In the genomic region with DNA sequence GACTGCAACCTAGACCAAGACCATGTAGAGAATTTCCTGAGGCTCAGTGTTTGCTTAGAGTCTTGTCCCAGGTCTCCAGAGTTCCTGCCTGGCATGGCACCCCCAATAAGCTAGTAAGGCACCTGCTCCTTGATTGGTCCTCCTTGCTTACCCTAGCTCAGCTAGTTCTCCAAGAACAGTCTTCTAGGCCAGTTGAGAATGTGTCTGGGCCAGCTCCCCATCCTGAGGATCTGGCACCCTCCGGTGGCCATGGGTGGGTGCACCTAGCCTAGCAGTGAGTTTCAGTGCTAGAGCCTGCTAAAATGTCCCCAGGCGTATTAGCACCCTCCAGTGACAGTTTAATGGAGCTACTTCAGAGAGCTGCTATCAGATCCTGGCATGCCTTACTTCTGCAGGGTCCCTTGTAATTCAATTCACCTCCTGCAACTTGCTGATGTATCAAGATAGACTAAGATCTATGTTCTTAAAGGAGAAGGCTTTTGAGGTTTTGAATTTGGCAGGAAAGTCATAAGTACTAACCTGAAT, we compare ENCODE assay signal across 8 cellular contexts. TPM values are rescaled to one million over a fixed set of nuclear protein-coding genes. Genes with fewer than 3 reads are reported as not detected.
DNase-seq lines count a peak whose midpoint lies in the region; ATAC-seq and TF ChIP-seq lines count a peak whose summit lies in the region.

No MANE protein-coding gene starts in this region.

- H3K36me3 Mint-ChIP-seq in activated T-cell treated with anti-CD3 and anti-CD28 coated beads, Interleukin-2, amount 50 U/mL, for 24 hours (ENCODE audit: low read depth), result no peaks in the 10 kb centered on the region

- no peaks in the 10 kb centered on the region for H3K36me3 ChIP-seq in suprapubic skin

- H3K4me1 Mint-ChIP-seq in activated T-cell treated with anti-CD3 and anti-CD28 coated beads, Interleukin-2, amount 50 U/mL, for 24 hours (ENCODE audit: low read depth), result no peaks in the 10 kb centered on the region

- H3K4me3 Mint-ChIP-seq in activated T-cell treated with anti-CD3 and anti-CD28 coated beads, Interleukin-2, amount 50 U/mL, for 24 hours, result no peak overlapping the region

- peak; percentile 32 for DNase-seq in GF-D8 (lab: John Stamatoyannopoulos, UW)
- peak; percentile 84 for DNase-seq in HPDE6-E6E7 (ENCODE audit: extremely low spot score)
- peak; percentile 95 for DNase-seq in OCI-M1 (lab: John Stamatoyannopoulos, UW)
- DNase-seq in activated T-cell treated with anti-CD3 and anti-CD28 coated beads, Interleukin-2, amount 50 U/mL, for 24 hours, result peak; percentile 59
- peak; percentile 31 for DNase-seq in left ventricle myocardium superior
- peak; percentile 32 for DNase-seq in stimulated activated CD4-positive, alpha-beta T cell treated with anti-CD3 and anti-CD28 coated beads, Interleukin-4, amount 100 ng/mL, for 24 hours
- DNase-seq in suprapubic skin (ENCODE audit: low spot score in 2 of 2), result no peak

- no peak overlapping the region for H3K27ac Mint-ChIP-seq in activated T-cell treated with anti-CD3 and anti-CD28 coated beads, Interleukin-2, amount 50 U/mL, for 24 hours

- H3K4me1 ChIP-seq in suprapubic skin, result no peaks in the 10 kb centered on the region

- H3K9me3 Mint-ChIP-seq in activated T-cell treated with anti-CD3 and anti-CD28 coated beads, Interleukin-2, amount 50 U/mL, for 24 hours, result no peaks in the 10 kb centered on the region

- no peaks in the 10 kb centered on the region for H3K9me3 ChIP-seq in suprapubic skin

- no peak overlapping the region for H3K4me3 ChIP-seq in suprapubic skin

- WGBS in suprapubic skin, result 0% methylated on average over 2 of the region's 2 CpGs

- no peak for TF ChIP-seq EP300 in suprapubic skin (IDR thresholded peaks at IDR 0.05)

- no peak for TF ChIP-seq POLR2A in suprapubic skin (IDR thresholded peaks at IDR 0.05)

- H3K27me3 ChIP-seq in suprapubic skin, result no peaks in the 10 kb centered on the region

- no peak overlapping the region for H3K27ac ChIP-seq in suprapubic skin

- no peak for TF ChIP-seq CTCF in suprapubic skin (IDR thresholded peaks at IDR 0.05)

- ATAC-seq in GM21515 (IDR thresholded peaks at IDR 0.05; ENCODE audit: unreplicated experiment) (peak; percentile 98), left ventricle myocardium superior (peak; percentile 25)

- peaks cover 3% of the 10 kb centered on the region for H3K27me3 Mint-ChIP-seq in activated T-cell treated with anti-CD3 and anti-CD28 coated beads, Interleukin-2, amount 50 U/mL, for 24 hours

- intact Hi-C loops in left ventricle myocardium superior (cut with micrococcal nuclease), result no loop called here

RNA-seq across cellular contexts. Expression of a gene that starts 44.4 kb away (rescaled TPM):
- total RNA-seq in left ventricle myocardium superior (25.7 TPM), suprapubic skin (100 to 1,000 TPM in 1 of 4 donors, 10 to 100 TPM in 3; 58.8 to 129 (median 75.9) TPM)

Comparison
In these comparisons a context has a peak if more than half of its experiments do, and no peak if none do; other contexts are left out.
1. DNase-seq: peak in GF-D8 (single experiment), HPDE6-E6E7 (single experiment), OCI-M1 (single experiment), activated T-cell treated with anti-CD3 and anti-CD28 coated beads, Interleukin-2, amount 50 U/mL, for 24 hours (single experiment), left ventricle myocardium superior (single experiment) and stimulated activated CD4-positive, alpha-beta T cell treated with anti-CD3 and anti-CD28 coated beads, Interleukin-4, amount 100 ng/mL, for 24 hours (single experiment); none in suprapubic skin (0 of 2).